11 cellular contexts compared by ENCODE assay signal in genomic region chr4:828641-829271, GRCh38. TPM values are rescaled to one million over a fixed set of nuclear protein-coding genes. Genes with fewer than 3 reads are reported as not detected.
DNase-seq lines count a peak whose midpoint lies in the region; ATAC-seq and TF ChIP-seq lines count a peak whose summit lies in the region.
"Had no signal": no experiment of that assay in that cellular context is flagged by ENCODE, and none has a peak within 500 bp of the region (broad histone marks: within the 10 kb centered on the region; RNA-seq: fewer than 3 reads in every experiment).

No MANE protein-coding gene starts in this region.

- in situ Hi-C loops in ACHN (cut with HindIII; ENCODE audit: low pct_ligation_motif_present, low pct_unique_long_range_greater_than_20kb, low sequenced_read_pairs): no loop called here

- TF ChIP-seq CTCF in HFF-Myc (IDR thresholded peaks at IDR 0.05; ENCODE audit: low read depth, low read length, missing control alignments): peak; percentile 15
- peak; percentile 21 for TF ChIP-seq CTCF in cardiac fibroblast (IDR thresholded peaks at IDR 0.05; ENCODE audit: low read depth, low read length)

- peak; percentile 23 for DNase-seq in ACHN
- DNase-seq in HFF-Myc (ENCODE audit: extremely low read depth, low read depth): no peak
- DNase-seq in cardiac fibroblast (ENCODE audit: low read depth in 2 of 2): peak; percentile 16 to 20
- peak in 1 of 2 donors; percentile 17 for DNase-seq in left colon
- DNase-seq in inferior parietal cortex (ENCODE audit: extremely low spot score): no peak
- DNase-seq in activated gamma-delta T cell (lab: John Stamatoyannopoulos, UW): no peak
- DNase-seq in NCI-H510A treated with DMSO at 0.1 percent for 48 hours (lab: John Stamatoyannopoulos, UW): no peak
- DNase-seq: activated T-cell treated with anti-CD3 and anti-CD28 coated beads, Interleukin-2, amount 50 U/mL, for 24 hours; CD4-positive, CD25-positive, alpha-beta regulatory T cell; stimulated activated CD8-positive, alpha-beta memory T cell treated with anti-CD3 and anti-CD28 coated beads, Interleukin-4, amount 100 ng/mL, for 48 hours had no signal

- intact Hi-C loops in left colon (cut with DNase I, micrococcal nuclease): no loop called here

- ATAC-seq in left colon (peak; percentile 27), HG02840 (IDR thresholded peaks at IDR 0.05; ENCODE audit: low FRiP score, unreplicated experiment) (no peak)

- no peak overlapping the region for H3K4me3 ChIP-seq in HFF-Myc (replicated peaks; ENCODE audit: low read depth, low read length)
- H3K4me3 ChIP-seq in cardiac fibroblast (replicated peaks in 1 of 2; ENCODE audit: low read depth in 2 of 2, low read length in 2 of 2): no peak overlapping the region

RNA-seq across cellular contexts. Expression of gene CPLX1, which starts 2.8 kb away (rescaled TPM):
- total RNA-seq in left colon: 1 to 10 TPM; 2.7 to 3.5 TPM

Comparison
In these comparisons a context has a peak if more than half of its experiments do, and no peak if none do; other contexts are left out.
1. DNase-seq: peak in ACHN (single experiment) and cardiac fibroblast (2 of 2); none in HFF-Myc (single experiment), inferior parietal cortex (single experiment), activated gamma-delta T cell (single experiment) and NCI-H510A treated with DMSO at 0.1 percent for 48 hours (single experiment).